ENCODE assay signal across 1 cellular context in genomic region chr16:28324235-28324886, GRCh38.
TF ChIP-seq lines count a peak whose summit lies in the region.

No MANE protein-coding gene starts in this region.

TF ChIP-seq in IMR-90, 13 proteins besides CTCF, POLR2A, EP300 and RAD21:
- TF ChIP-seq BHLHE40 (IDR thresholded peaks at IDR 0.05; ENCODE audit: low read depth, low read length) (no peak), USF2 (IDR thresholded peaks at IDR 0.05; ENCODE audit: low read depth, low read length) (no peak), NFE2L2 (IDR thresholded peaks at IDR 0.05; ENCODE audit: low read depth, low read length) (no peak), CHD1 (IDR thresholded peaks at IDR 0.05; ENCODE audit: low read depth, low read length) (no peak), FOS (IDR thresholded peaks at IDR 0.05; ENCODE audit: low read depth, low read length) (no peak)
